In the genomic region with DNA sequence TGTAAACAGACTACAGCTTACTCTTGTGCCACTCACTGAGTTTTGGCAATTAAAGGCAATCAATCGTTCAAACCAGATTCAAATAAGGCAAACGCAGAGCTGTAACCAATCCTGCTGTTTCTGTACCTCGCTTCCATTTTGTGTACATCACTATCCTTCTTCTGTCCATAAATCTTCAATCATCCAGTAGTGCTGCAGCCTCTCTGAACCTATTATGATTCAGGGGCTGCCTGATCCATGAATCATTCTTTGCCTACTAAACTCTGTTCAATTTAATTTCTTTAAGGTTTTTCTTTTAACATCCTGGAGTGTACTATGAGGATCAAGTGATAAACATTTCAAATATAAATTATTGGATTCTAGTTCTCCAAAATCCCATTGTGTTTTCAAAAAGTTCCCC, we compare ENCODE assay signal across 17 cellular contexts.
"Had no signal": no experiment of that assay in that cellular context is flagged by ENCODE, and none has a peak within 500 bp of the region (broad histone marks: within the 10 kb centered on the region; RNA-seq: fewer than 3 reads in every experiment).

No MANE protein-coding gene starts in this region.

- ATAC-seq: activated CD4-positive, alpha-beta T cell treated with anti-CD3 and anti-CD28 coated beads for 36 hours; activated CD8-positive, alpha-beta T cell treated with anti-CD3 and anti-CD28 coated beads, Interleukin-2, amount 10 ng/mL, durations not matched to agents 7 days and 5 days; left lung; natural killer cell; stimulated activated memory B cell treated with anti-CD40 and anti-IgM and Interleukin-4, amounts not matched to agents 10 μg/mL and 1 μg/mL and 100 μg/mL, for 72 hours had no signal

- H3K27ac ChIP-seq: left lung, right atrium auricular region, tibial artery, WERI-Rb-1 had no signal

- H3K4me1 ChIP-seq: left lung, right atrium auricular region, tibial artery had no signal

- H3K27me3 ChIP-seq: left lung, right atrium auricular region, tibial artery had no signal

- H3K4me3 ChIP-seq: left lung, right atrium auricular region, tibial artery had no signal

- H3K9me3 ChIP-seq: tibial artery had no signal

- DNase-seq: activated CD4-positive, alpha-beta T cell treated with anti-CD3 and anti-CD28 coated beads for 36 hours; activated CD8-positive, alpha-beta memory T cell treated with anti-CD3 and anti-CD28 coated beads, Interleukin-2, amount 50 U/mL, for 48 hours; activated CD8-positive, alpha-beta T cell treated with anti-CD3 and anti-CD28 coated beads, Interleukin-2, amount 10 ng/mL, durations not matched to agents 7 days and 5 days; activated naive CD4-positive, alpha-beta T cell; central memory CD4-positive, alpha-beta T cell; endodermal cell; head of caudate nucleus; islet precursor cell; left lung; natural killer cell; posterior cingulate gyrus; stimulated activated CD4-positive, alpha-beta T cell treated with anti-CD3 and anti-CD28 coated beads, Interleukin-1b, Interleukin-23, amount 100 ng/mL, for 48 hours; T-helper 1 cell; tibial artery; WERI-Rb-1 had no signal

- H3K36me3 ChIP-seq: left lung, right atrium auricular region, WERI-Rb-1 had no signal
